Comparison of ENCODE assay signal across 9 cellular contexts in genomic region chr1:89855413-89856123, GRCh38. TPM values are rescaled to one million over a fixed set of nuclear protein-coding genes. Genes with fewer than 3 reads are reported as not detected.
DNase-seq lines count a peak whose midpoint lies in the region; ATAC-seq and TF ChIP-seq lines count a peak whose summit lies in the region.
"Had no signal": no experiment of that assay in that cellular context is flagged by ENCODE, and none has a peak within 500 bp of the region (broad histone marks: within the 10 kb centered on the region; RNA-seq: fewer than 3 reads in every experiment).

No MANE protein-coding gene starts in this region.

- H3K4me1 ChIP-seq in lower lobe of right lung = no peaks in the 10 kb centered on the region

- H3K4me3 ChIP-seq in lower lobe of right lung = no peak overlapping the region
- H3K4me3 ChIP-seq: lung had no signal

- TF ChIP-seq CTCF in lower lobe of right lung (IDR thresholded peaks at IDR 0.05) = no peak

- H3K9me3 Mint-ChIP-seq in T-helper 2 cell treated with Interferon-gamma antibody and Interleukin-4, amounts not matched to agents 5 μg/mL and 100 μg/mL, for 36 hours = no peaks in the 10 kb centered on the region
- no peaks in the 10 kb centered on the region for H3K9me3 Mint-ChIP-seq in naive thymus-derived CD8-positive, alpha-beta T cell

- no peaks in the 10 kb centered on the region for H3K36me3 ChIP-seq in lower lobe of right lung

- intact Hi-C loops in lower lobe of right lung (cut with DNase I) = no loop called here

- H3K27me3 ChIP-seq in lower lobe of right lung (ENCODE audit: low read depth) = no peaks in the 10 kb centered on the region

- H3K27ac ChIP-seq in lower lobe of right lung = no peak overlapping the region

- no peak overlapping the region for H3K4me3 Mint-ChIP-seq in T-helper 2 cell treated with Interferon-gamma antibody and Interleukin-4, amounts not matched to agents 5 μg/mL and 100 μg/mL, for 36 hours
- peak overlapping the region in 5 of 10 donors; percentile 34 to 81 (median 54) for H3K4me3 Mint-ChIP-seq in naive thymus-derived CD8-positive, alpha-beta T cell

- H3K4me1 Mint-ChIP-seq in T-helper 2 cell treated with Interferon-gamma antibody and Interleukin-4, amounts not matched to agents 5 μg/mL and 100 μg/mL, for 36 hours (ENCODE audit: low read depth) = peaks cover 6% of the 10 kb centered on the region
- H3K4me1 Mint-ChIP-seq in naive thymus-derived CD8-positive, alpha-beta T cell = peaks cover 11 to 24% (median 15%) of the 10 kb centered on the region in 4 donors

- DNase-seq in T-helper 2 cell treated with Interferon-gamma antibody and Interleukin-4, amounts not matched to agents 5 μg/mL and 100 μg/mL, for 36 hours (ENCODE audit: low spot score) = no peak
- peak in 4 of 10 donors; percentile 14 to 76 (median 54) for DNase-seq in naive thymus-derived CD8-positive, alpha-beta T cell
- no peak for DNase-seq in lower lobe of right lung
- no peak for DNase-seq in NCI-H1694 treated with DMSO at 0.1 percent for 48 hours (lab: John Stamatoyannopoulos, UW)
- no peak for DNase-seq in T-helper 9 cell
- no peak for DNase-seq in hippocampal formation (lab: John Stamatoyannopoulos, UW)

- POLR2A ChIA-PET in naive thymus-derived CD8-positive, alpha-beta T cell (lab: Charles Lee) = interaction anchor here (1.0 to 3.0 kb wide), 4 partner anchors 10 to 25 kb away, joined by 3 to 13 read pairs (median 5); no protein-coding TSS in a partner anchor

- H3K9me3 ChIP-seq in lower lobe of right lung = no peaks in the 10 kb centered on the region

- ATAC-seq in GM18870 (IDR thresholded peaks at IDR 0.05; ENCODE audit: unreplicated experiment) = peak; percentile 89
- peak; percentile 89 for ATAC-seq in HG02884 (IDR thresholded peaks at IDR 0.05; ENCODE audit: unreplicated experiment)
- ATAC-seq in naive thymus-derived CD8-positive, alpha-beta T cell = peak; percentile 83 to 89
- no peak for ATAC-seq in lower lobe of right lung

- peaks cover 17% of the 10 kb centered on the region for H3K36me3 Mint-ChIP-seq in T-helper 2 cell treated with Interferon-gamma antibody and Interleukin-4, amounts not matched to agents 5 μg/mL and 100 μg/mL, for 36 hours (ENCODE audit: low read depth)
- peaks cover 0 to 33% (median 6%) of the 10 kb centered on the region in 3 donors for H3K36me3 Mint-ChIP-seq in naive thymus-derived CD8-positive, alpha-beta T cell

- peak overlapping the region; percentile 90 for H3K27ac Mint-ChIP-seq in T-helper 2 cell treated with Interferon-gamma antibody and Interleukin-4, amounts not matched to agents 5 μg/mL and 100 μg/mL, for 36 hours
- H3K27ac Mint-ChIP-seq in naive thymus-derived CD8-positive, alpha-beta T cell = no peak overlapping the region

- H3K27me3 Mint-ChIP-seq in T-helper 2 cell treated with Interferon-gamma antibody and Interleukin-4, amounts not matched to agents 5 μg/mL and 100 μg/mL, for 36 hours (ENCODE audit: low read depth) = no peaks in the 10 kb centered on the region
- H3K27me3 Mint-ChIP-seq in naive thymus-derived CD8-positive, alpha-beta T cell = no peaks in the 10 kb centered on the region

RNA-seq across cellular contexts. Expression of gene LRRC8D, which starts 34.7 kb away (rescaled TPM):
- 10 to 100 TPM; 37.1 to 38.7 TPM for total RNA-seq in naive thymus-derived CD8-positive, alpha-beta T cell
- 10 to 100 TPM; 42.3 to 60.0 (median 46.0) TPM for polyA plus RNA-seq in naive thymus-derived CD8-positive, alpha-beta T cell
- 22.2 TPM for total RNA-seq in lower lobe of right lung

Comparison
In these comparisons a context has a peak if more than half of its experiments do, and no peak if none do; other contexts are left out.
1. ATAC-seq: peak in GM18870 (single experiment), HG02884 (single experiment) and naive thymus-derived CD8-positive, alpha-beta T cell (2 of 2); none in lower lobe of right lung (0 of 2).